Comparison of ENCODE assay signal across 6 cellular contexts in genomic region chr1:145995964-145996432, GRCh38. TPM values are rescaled to one million over a fixed set of nuclear protein-coding genes. Genes with fewer than 3 reads are reported as not detected.
DNase-seq lines count a peak whose midpoint lies in the region; ATAC-seq and TF ChIP-seq lines count a peak whose summit lies in the region.

No MANE protein-coding gene starts in this region.

- H3K27ac ChIP-seq in stomach = peak overlapping the region; percentile 72 to 100 (median 97)

- H3K4me3 Mint-ChIP-seq in activated naive CD4-positive, alpha-beta T cell treated with anti-CD3 and anti-CD28 coated beads, Interleukin-2, amount 50 U/mL, for 24 hours = peak overlapping the region; percentile 91

- no peaks in the 10 kb centered on the region for H3K9me3 ChIP-seq in stomach

- TF ChIP-seq EP300 in stomach (IDR thresholded peaks at IDR 0.05) = no peak

- TF ChIP-seq POLR2A in stomach (IDR thresholded peaks at IDR 0.05) = peak in 1 of 4 donors; percentile 2

- peaks cover 30 to 44% (median 36%) of the 10 kb centered on the region in 4 donors for H3K36me3 ChIP-seq in stomach

- intact Hi-C loops in stomach (cut with DNase I; ENCODE audit: low total_unique reads) = no loop called here

- peaks cover 28% of the 10 kb centered on the region for H3K36me3 Mint-ChIP-seq in activated naive CD4-positive, alpha-beta T cell treated with anti-CD3 and anti-CD28 coated beads, Interleukin-2, amount 50 U/mL, for 24 hours

- peaks cover 64% of the 10 kb centered on the region for H3K4me1 Mint-ChIP-seq in activated naive CD4-positive, alpha-beta T cell treated with anti-CD3 and anti-CD28 coated beads, Interleukin-2, amount 50 U/mL, for 24 hours

- ATAC-seq in GM18907 (IDR thresholded peaks at IDR 0.05; ENCODE audit: unreplicated experiment) = no peak

- no peaks in the 10 kb centered on the region for H3K27me3 ChIP-seq in stomach

- peaks cover 42 to 65% (median 53%) of the 10 kb centered on the region in 4 donors for H3K4me1 ChIP-seq in stomach

- H3K4me3 ChIP-seq in epithelial cell of esophagus (ENCODE audit: low read length) (peak overlapping the region; percentile 99), stomach (peak overlapping the region; percentile 70 to 97 (median 76))

- H3K27me3 Mint-ChIP-seq in activated naive CD4-positive, alpha-beta T cell treated with anti-CD3 and anti-CD28 coated beads, Interleukin-2, amount 50 U/mL, for 24 hours = no peaks in the 10 kb centered on the region

- WGBS in stomach, 5 donors = 0 to 1% (median 0%) methylated on average over 13 of the region's 13 CpGs

- no peaks in the 10 kb centered on the region for H3K9me3 Mint-ChIP-seq in activated naive CD4-positive, alpha-beta T cell treated with anti-CD3 and anti-CD28 coated beads, Interleukin-2, amount 50 U/mL, for 24 hours

- H3K27ac Mint-ChIP-seq in activated naive CD4-positive, alpha-beta T cell treated with anti-CD3 and anti-CD28 coated beads, Interleukin-2, amount 50 U/mL, for 24 hours = peak overlapping the region; percentile 99

- DNase-seq in activated naive CD4-positive, alpha-beta T cell treated with Interleukin-2 at 50 U/mL for 16 hours = no peak
- DNase-seq in epithelial cell of esophagus (ENCODE audit: low read depth) = no peak
- DNase-seq in stomach = peak; percentile 37
- DNase-seq in effector CD4-positive, alpha-beta T cell = no peak

- no peak for TF ChIP-seq CTCF in epithelial cell of esophagus (IDR thresholded peaks at IDR 0.05; ENCODE audit: insufficient read depth, low read depth, low read length, missing control alignments)
- no peak for TF ChIP-seq CTCF in stomach (IDR thresholded peaks at IDR 0.05)

RNA-seq across cellular contexts. Expression of gene TXNIP, which starts 0.4 kb away (rescaled TPM):
- 1,000 to 10,000 TPM in 3 of 5 donors, 100 to 1,000 TPM in 2; 204 to 3,386 (median 1,054) TPM for total RNA-seq in stomach
- 100 to 1,000 TPM; 217 to 613 (median 334) TPM for polyA plus RNA-seq in stomach

RNA-seq across cellular contexts. Expression of gene HJV, which starts 25.5 kb away (rescaled TPM):
- total RNA-seq in stomach = not detected
- not detected for polyA plus RNA-seq in stomach

RNA-seq across cellular contexts. Expression of gene POLR3GL, which starts 31.5 kb away (rescaled TPM):
- 100 to 1,000 TPM in 1 of 5 donors, 10 to 100 TPM in 3, 1 to 10 TPM in 1; 5.8 to 165 (median 18.9) TPM for total RNA-seq in stomach
- 10 to 100 TPM; 31.4 to 53.2 (median 43.9) TPM for polyA plus RNA-seq in stomach

RNA-seq across cellular contexts. Expression of gene ANKRD34A, which starts 31.6 kb away (rescaled TPM):
- 1 to 10 TPM in 1 of 5 donors, under 1 TPM in 2, not detected in 2; 0.73 to 2.6 (median 0.87) TPM for total RNA-seq in stomach
- polyA plus RNA-seq in stomach = under 1 TPM in 2 of 3 donors, not detected in 1; 0.19 to 0.45 TPM

RNA-seq across cellular contexts. Expression of gene LIX1L, which starts 38.2 kb away (rescaled TPM):
- 10 to 100 TPM in 3 of 5 donors, 1 to 10 TPM in 2; 5.8 to 28.4 (median 14.0) TPM for total RNA-seq in stomach
- 1 to 10 TPM; 7.2 to 8.2 (median 7.4) TPM for polyA plus RNA-seq in stomach
